17 cellular contexts compared by ENCODE assay signal in genomic region chr4:118824141-118824540, GRCh38. TPM values are rescaled to one million over a fixed set of nuclear protein-coding genes. Genes with fewer than 3 reads are reported as not detected.
A peak's percentile ranks its signal among the peaks of the same experiment; 100 is the strongest.
DNase-seq lines count a peak whose midpoint lies in the region; ATAC-seq and TF ChIP-seq lines count a peak whose summit lies in the region.
"Had no signal": no experiment of that assay in that cellular context is flagged by ENCODE, and none has a peak within 500 bp of the region (broad histone marks: within the 10 kb centered on the region; RNA-seq: fewer than 3 reads in every experiment).

No MANE protein-coding gene starts in this region.

- intact Hi-C loops in MCF 10A (cut with micrococcal nuclease) (no loop called here), breast epithelium (cut with DNase I; ENCODE audit: low total_unique reads) (no loop called here), body of pancreas (cut with DNase I) (no loop called here), left lung (cut with DNase I) (no loop called here)

- H3K27ac Mint-ChIP-seq in MCF 10A (ENCODE audit: low read depth, unreplicated experiment) = peak overlapping the region; percentile 51

- H3K27ac ChIP-seq in breast epithelium (peak overlapping the region in 1 of 2 donors; percentile 77), body of pancreas (peak overlapping the region in 3 of 4 donors; percentile 34 to 69 (median 61)), left lung (no peak overlapping the region)

- 54 to 64% methylated on average over 5 of the region's 5 CpGs for WGBS in body of pancreas, 2 donors

- ATAC-seq in body of pancreas (no peak), omental fat pad (ENCODE audit: low FRiP score) (peak; percentile 13), left lung (no peak)
- ATAC-seq: K562, SK-N-SH treated with all-trans-retinoic acid at 6 μM for 48 hours had no signal

- POLR2A ChIA-PET in MCF 10A (lab: Yijun Ruan, JAX) = interaction anchor here (1.3 to 6.1 kb wide), 6 partner anchors 9 to 165 kb away, joined by 4 to 74 read pairs (median 4); partner anchors contain the start of gene SEC24D

- H3K9me3 Mint-ChIP-seq in MCF 10A (ENCODE audit: unreplicated experiment) = no peaks in the 10 kb centered on the region
- H3K9me3 Mint-ChIP-seq: CD8-positive, alpha-beta memory T cell had no signal

- DNase-seq in MCF 10A (ENCODE audit: unreplicated experiment) (no peak), breast epithelium (ENCODE audit: low spot score in 2 of 2) (no peak), body of pancreas (no peak), omental fat pad (ENCODE audit: low spot score) (no peak), DMS114 treated with DMSO at 0.1 percent for 48 hours (lab: John Stamatoyannopoulos, UW; ENCODE audit: unreplicated experiment) (no peak), DMS79 (lab: John Stamatoyannopoulos, UW) (no peak), left lung (no peak)
- DNase-seq: AML-193; CD8-positive, alpha-beta memory T cell; DMS53; EL; NCI-H146; NCI-H510A treated with DMSO at 0.1 percent for 48 hours; NCI-H774; Peyer's patch had no signal

- H3K4me3 Mint-ChIP-seq in MCF 10A (ENCODE audit: unreplicated experiment) = no peak overlapping the region
- H3K4me3 Mint-ChIP-seq: CD8-positive, alpha-beta memory T cell had no signal

- peaks cover 43% of the 10 kb centered on the region for H3K4me1 Mint-ChIP-seq in MCF 10A (ENCODE audit: insufficient read depth, unreplicated experiment)

- no peak for TF ChIP-seq CTCF in MCF 10A (IDR thresholded peaks at IDR 0.05; ENCODE audit: unreplicated experiment)
- no peak for TF ChIP-seq CTCF in breast epithelium (IDR thresholded peaks at IDR 0.05)
- no peak for TF ChIP-seq CTCF in body of pancreas (IDR thresholded peaks at IDR 0.05)
- no peak for TF ChIP-seq CTCF in omental fat pad (IDR thresholded peaks at IDR 0.05)
- TF ChIP-seq CTCF in left lung (IDR thresholded peaks at IDR 0.05) = no peak

- H3K27me3 Mint-ChIP-seq in MCF 10A (ENCODE audit: insufficient read depth, unreplicated experiment) = no peaks in the 10 kb centered on the region
- H3K27me3 Mint-ChIP-seq: CD8-positive, alpha-beta memory T cell had no signal

- H3K36me3 ChIP-seq in breast epithelium (no peaks in the 10 kb centered on the region), body of pancreas (replicated peaks in 1 of 2; ENCODE audit: insufficient read depth in 1 of 2, low read depth in 2 of 2) (no peaks in the 10 kb centered on the region), left lung (peaks cover 0 to 49% of the 10 kb centered on the region in 2 donors)

- peaks cover 0 to 10% of the 10 kb centered on the region in 2 donors for H3K4me1 ChIP-seq in breast epithelium
- peaks cover 76% of the 10 kb centered on the region for H3K4me1 ChIP-seq in body of pancreas
- peaks cover 7 to 24% of the 10 kb centered on the region in 2 donors for H3K4me1 ChIP-seq in left lung

- H3K4me3 ChIP-seq in breast epithelium (no peak overlapping the region), body of pancreas (no peak overlapping the region), left lung (no peak overlapping the region)
- H3K4me3 ChIP-seq: K562, Peyer's patch had no signal

- CTCF ChIA-PET in MCF 10A (lab: Yijun Ruan, JAX) = interaction anchor here (0.5 to 1.9 kb wide), 9 partner anchors 17 to 389 kb away, joined by 3 to 11 read pairs (median 3); partner anchors contain the start of gene METTL14

- no peaks in the 10 kb centered on the region for H3K9me3 ChIP-seq in breast epithelium
- no peaks in the 10 kb centered on the region for H3K9me3 ChIP-seq in body of pancreas
- no peaks in the 10 kb centered on the region for H3K9me3 ChIP-seq in left lung
- H3K9me3 ChIP-seq: Peyer's patch had no signal

- no TSS peak for BruUV-seq in MCF 10A (replicated peaks; lab: Mats Ljungman, UMichigan)

- TF ChIP-seq POLR2A in breast epithelium (IDR thresholded peaks at IDR 0.05) = no peak
- TF ChIP-seq POLR2A in body of pancreas (IDR thresholded peaks at IDR 0.05) = no peak

- H3K27me3 ChIP-seq in breast epithelium (no peaks in the 10 kb centered on the region), body of pancreas (no peaks in the 10 kb centered on the region), left lung (no peaks in the 10 kb centered on the region)
- H3K27me3 ChIP-seq: Peyer's patch had no signal

- peaks cover 39% of the 10 kb centered on the region for H3K36me3 Mint-ChIP-seq in MCF 10A (ENCODE audit: insufficient read depth, unreplicated experiment)

RNA-seq across cellular contexts. Expression of gene SEC24D, which starts 11.8 kb away (rescaled TPM):
- total RNA-seq in MCF 10A (2022) (117 and 134 TPM in 2 replicates), breast epithelium (10 to 100 TPM; 24.5 to 63.6 (median 50.8) TPM), body of pancreas (10 to 100 TPM; 39.7 to 58.7 TPM), omental fat pad (10 to 100 TPM; 47.4 to 54.9 (median 52.8) TPM), left lung (10 to 100 TPM; 97.0 to 99.4 TPM)

Comparison
In these comparisons a context has a peak if more than half of its experiments do, and no peak if none do; other contexts are left out.
1. H3K27ac ChIP-seq: peak in body of pancreas (3 of 4); none in left lung (0 of 2).